ENCODE assay signal across 10 cellular contexts in genomic region chr4:4302416-4302815, GRCh38.
"Had no signal": no experiment of that assay in that cellular context is flagged by ENCODE, and none has a peak within 500 bp of the region (broad histone marks: within the 10 kb centered on the region; RNA-seq: fewer than 3 reads in every experiment).

No MANE protein-coding gene starts in this region.

- H3K4me3 ChIP-seq: testis had no signal

- H3K27ac ChIP-seq: testis had no signal

- DNase-seq: activated CD4-positive, alpha-beta T cell treated with anti-CD3 and anti-CD28 coated beads, Interleukin-2, amount 50 U/mL, for 4 hours; effector memory CD8-positive, alpha-beta T cell; erythroblast; left cardiac atrium; natural killer cell; stimulated activated CD4-positive, alpha-beta T cell treated with anti-CD3 and anti-CD28 coated beads, Interleukin-2, amount 100 ng/mL, for 48 hours; stimulated activated naive CD8-positive, alpha-beta T cell treated with anti-CD3 and anti-CD28 coated beads, Interleukin-15, amount 100 ng/mL, for 72 hours; T-helper 2 cell; testis had no signal

- H3K9me3 ChIP-seq: testis had no signal

- H3K27me3 ChIP-seq: testis had no signal

- ATAC-seq: activated CD4-positive, CD25-positive, alpha-beta regulatory T cell treated with anti-CD3 and anti-CD28 coated beads, Interleukin-2, amount 50 U/mL, for 24 hours; effector memory CD8-positive, alpha-beta T cell; natural killer cell; stimulated activated naive CD8-positive, alpha-beta T cell treated with anti-CD3 and anti-CD28 coated beads, Interleukin-15, amount 100 ng/mL, for 72 hours had no signal

- H3K4me1 ChIP-seq: testis had no signal
